Comparison of ENCODE assay signal across 11 cellular contexts in genomic region chr20:5192570-5193431, GRCh38.
DNase-seq lines count a peak whose midpoint lies in the region; ATAC-seq and TF ChIP-seq lines count a peak whose summit lies in the region.
"Had no signal": no experiment of that assay in that cellular context is flagged by ENCODE, and none has a peak within 500 bp of the region (broad histone marks: within the 10 kb centered on the region; RNA-seq: fewer than 3 reads in every experiment).

No MANE protein-coding gene starts in this region.

- H3K4me2 ChIP-seq in H9 (ENCODE audit: insufficient read depth, insufficient read length, low read length), result no peak overlapping the region
- H3K4me2 ChIP-seq in trophoblast cell (ENCODE audit: low read length), result no peak overlapping the region

- DNase-seq in H9 (no peak), trophoblast cell (no peak), HK-2 (ENCODE audit: unreplicated experiment) (no peak), NCI-H1436 treated with DMSO at 0.1 percent for 48 hours (lab: John Stamatoyannopoulos, UW) (no peak)
- DNase-seq in activated CD8-positive, alpha-beta T cell treated with anti-CD3 and anti-CD28 coated beads, Interleukin-2, amount 10 ng/mL, durations not matched to agents 7 days and 5 days, result no peak
- DNase-seq: left cardiac atrium, NCI-H1048 had no signal

- H2BK12ac ChIP-seq in H9 (ENCODE audit: insufficient read length, low read depth, low read length) (no peak overlapping the region), trophoblast cell (ENCODE audit: low read length) (no peak overlapping the region)

- no peak overlapping the region for H3K56ac ChIP-seq in H9 (ENCODE audit: insufficient read length, low read depth, low read length)

- H2BK5ac ChIP-seq in H9 (ENCODE audit: insufficient read length, low read length) (no peak overlapping the region), trophoblast cell (ENCODE audit: low read depth, low read length, poor library complexity) (no peak overlapping the region)

- no peak overlapping the region for H4K5ac ChIP-seq in H9 (ENCODE audit: insufficient read length, low read depth, low read length)

- no peak overlapping the region for H3K4me3 ChIP-seq in trophoblast cell (ENCODE audit: low read depth, low read length)

- H3K23me2 ChIP-seq in H9 (ENCODE audit: insufficient read length, low read depth, low read length, poor library complexity, severe bottlenecking), result no peaks in the 10 kb centered on the region

- POLR2A ChIA-PET in activated CD8-positive, alpha-beta T cell treated with anti-CD3 and anti-CD28 coated beads, Interleukin-2, amount 10 ng/mL, durations not matched to agents 7 days and 5 days (lab: Charles Lee), result interaction anchor here (1.3 to 2.5 kb wide), 4 partner anchors 23 to 77 kb away, joined by 3 to 19 read pairs (median 7); partner anchors contain the start of genes CDS2 and PCNA

- H3K4me1 ChIP-seq in H9 (ENCODE audit: insufficient read depth, low read length) (no peaks in the 10 kb centered on the region), trophoblast cell (ENCODE audit: control insufficient read depth in 1 of 2, insufficient read depth in 2 of 2, low read length in 2 of 2) (no peaks in the 10 kb centered on the region)
- H3K4me1 ChIP-seq: foreskin keratinocyte had no signal

- no peak overlapping the region for H3K9ac ChIP-seq in H9 (ENCODE audit: extremely low read depth, insufficient read length, low read length)
- H3K9ac ChIP-seq in trophoblast cell (ENCODE audit: low read length), result no peak overlapping the region

- no peak overlapping the region for H3K27ac ChIP-seq in H9 (ENCODE audit: insufficient read length, low read depth, low read length)
- H3K27ac ChIP-seq in trophoblast cell (ENCODE audit: low read depth, low read length), result no peak overlapping the region
- H3K27ac ChIP-seq: foreskin keratinocyte had no signal

- H3K27me3 ChIP-seq in H9 (ENCODE audit: insufficient read depth, low read length) (no peaks in the 10 kb centered on the region), trophoblast cell (ENCODE audit: insufficient read depth, low read length) (no peaks in the 10 kb centered on the region)
- H3K27me3 ChIP-seq: foreskin keratinocyte had no signal

- H3K4me3 Mint-ChIP-seq in H9, result no peak overlapping the region
- no peak overlapping the region for H3K4me3 Mint-ChIP-seq in activated CD8-positive, alpha-beta T cell treated with anti-CD3 and anti-CD28 coated beads, Interleukin-2, amount 10 ng/mL, durations not matched to agents 7 days and 5 days
- H3K4me3 Mint-ChIP-seq: T-cell had no signal

- H3K4ac ChIP-seq in H9 (ENCODE audit: low read depth, low read length) (no peak overlapping the region), trophoblast cell (ENCODE audit: low read depth, low read length) (no peak overlapping the region)

- peak; percentile 7; the same call in 1 of the 3 replicates for TF ChIP-seq CTCF in H9 (conservative IDR thresholded peaks at IDR 0.05)

- CTCF ChIA-PET in activated CD8-positive, alpha-beta T cell treated with anti-CD3 and anti-CD28 coated beads, Interleukin-2, amount 10 ng/mL, durations not matched to agents 7 days and 5 days (lab: Charles Lee), result interaction anchor here (0.6 to 5.1 kb wide), 31 partner anchors 9 to 596 kb away, joined by 3 to 115 read pairs (median 4); partner anchors contain the start of genes CDS2 and PCNA

- H3K9me3 Mint-ChIP-seq in H9, result no peaks in the 10 kb centered on the region
- no peaks in the 10 kb centered on the region for H3K9me3 Mint-ChIP-seq in activated CD8-positive, alpha-beta T cell treated with anti-CD3 and anti-CD28 coated beads, Interleukin-2, amount 10 ng/mL, durations not matched to agents 7 days and 5 days (ENCODE audit: insufficient read depth)
- H3K9me3 Mint-ChIP-seq: T-cell had no signal

- no peak overlapping the region for H4K91ac ChIP-seq in H9 (ENCODE audit: insufficient read length, low read depth, low read length)
- H4K91ac ChIP-seq in trophoblast cell (ENCODE audit: low read depth, low read length), result no peak overlapping the region

- H4K12ac ChIP-seq in trophoblast cell (ENCODE audit: low read depth, low read length), result no peak overlapping the region

- H2BK15ac ChIP-seq in H9 (ENCODE audit: low read depth, low read length), result no peak overlapping the region

- no peak overlapping the region for H2AFZ ChIP-seq in H9 (ENCODE audit: low read length)
- H2AFZ ChIP-seq in trophoblast cell (ENCODE audit: insufficient read depth, low read length, poor library complexity), result no peak overlapping the region

- H3T11ph ChIP-seq in H9 (ENCODE audit: low read length), result no peak overlapping the region

- no peaks in the 10 kb centered on the region for H3K79me2 ChIP-seq in H9 (ENCODE audit: insufficient read depth, low read length)
- H3K79me2 ChIP-seq in trophoblast cell (ENCODE audit: control insufficient read depth, insufficient read depth, low read length, poor library complexity), result no peaks in the 10 kb centered on the region

- H2BK20ac ChIP-seq in H9 (ENCODE audit: low read depth, low read length, poor library complexity, severe bottlenecking), result no peak overlapping the region

- H3K27ac Mint-ChIP-seq in H9, result 0 out of 7 replicates have a peak overlapping the region, but pooled peaks of 1 of the 3 experiments have one; percentile 77
- H3K27ac Mint-ChIP-seq in activated CD8-positive, alpha-beta T cell treated with anti-CD3 and anti-CD28 coated beads, Interleukin-2, amount 10 ng/mL, durations not matched to agents 7 days and 5 days, result peak overlapping the region; percentile 26

- peaks cover 25 to 41% of the 10 kb centered on the region in 2 experiments for H3K4me1 Mint-ChIP-seq in H9
- H3K4me1 Mint-ChIP-seq in activated CD8-positive, alpha-beta T cell treated with anti-CD3 and anti-CD28 coated beads, Interleukin-2, amount 10 ng/mL, durations not matched to agents 7 days and 5 days (ENCODE audit: low read depth), result peaks cover 9% of the 10 kb centered on the region

- H3K23ac ChIP-seq in H9 (ENCODE audit: insufficient read length, low read depth, low read length) (no peak overlapping the region), trophoblast cell (ENCODE audit: low read length) (no peak overlapping the region)

- WGBS in H9 (ENCODE audit: extremely low coverage, insufficient read length, low lambda C conversion rate), result no CpG with 5 or more reads among the region's 9 CpGs
- WGBS in trophoblast cell (ENCODE audit: extremely low coverage, insufficient coverage, insufficient read length), result no CpG with 5 or more reads among the region's 9 CpGs

- no peak overlapping the region for H3K18ac ChIP-seq in H9 (ENCODE audit: insufficient read length, low read depth, low read length)
- no peak overlapping the region for H3K18ac ChIP-seq in trophoblast cell (ENCODE audit: low read length)

- H3K36me3 Mint-ChIP-seq in H9 (ENCODE audit: insufficient read depth in 1 of 3, low read depth in 3 of 3), result peaks cover 10 to 35% (median 20%) of the 10 kb centered on the region in 3 experiments; a peak in 6 of 7 replicates
- peaks cover 31% of the 10 kb centered on the region for H3K36me3 Mint-ChIP-seq in activated CD8-positive, alpha-beta T cell treated with anti-CD3 and anti-CD28 coated beads, Interleukin-2, amount 10 ng/mL, durations not matched to agents 7 days and 5 days (ENCODE audit: low read depth)

- no peak overlapping the region for H2BK120ac ChIP-seq in H9 (ENCODE audit: low read depth, low read length, poor library complexity, severe bottlenecking)
- H2BK120ac ChIP-seq in trophoblast cell (ENCODE audit: insufficient read depth, low read length, poor library complexity), result no peak overlapping the region

- H4K8ac ChIP-seq in H9 (replicated peaks; ENCODE audit: insufficient read length, low read depth, low read length) (no peak overlapping the region), trophoblast cell (ENCODE audit: low read depth, low read length) (peak overlapping the region; percentile 3)

- ATAC-seq in GM18867 (IDR thresholded peaks at IDR 0.05; ENCODE audit: unreplicated experiment), result peak; percentile 61
- no peak for ATAC-seq in activated CD8-positive, alpha-beta T cell treated with anti-CD3 and anti-CD28 coated beads, Interleukin-2, amount 10 ng/mL, durations not matched to agents 7 days and 5 days
- no peak for ATAC-seq in HG03342 (IDR thresholded peaks at IDR 0.05; ENCODE audit: unreplicated experiment)

- H3K9me3 ChIP-seq in H9 (ENCODE audit: control insufficient read depth, low read depth, low read length) (no peaks in the 10 kb centered on the region), trophoblast cell (ENCODE audit: insufficient read depth, low read depth, low read length) (no peaks in the 10 kb centered on the region)

- H3K36me3 ChIP-seq in trophoblast cell (ENCODE audit: control insufficient read depth in 1 of 2, insufficient read depth in 2 of 2, low read length in 2 of 2), result peaks cover 15 to 36% of the 10 kb centered on the region in 2 experiments

- no peak overlapping the region for H3K14ac ChIP-seq in H9 (ENCODE audit: insufficient read depth, low read length)
- no peak overlapping the region for H3K14ac ChIP-seq in trophoblast cell (ENCODE audit: low read length)

- H3K79me1 ChIP-seq in H9 (ENCODE audit: insufficient read depth, low read depth, low read length, poor library complexity, severe bottlenecking) (no peaks in the 10 kb centered on the region), trophoblast cell (ENCODE audit: low read length) (no peaks in the 10 kb centered on the region)

- no peak overlapping the region for H2AK5ac ChIP-seq in H9 (ENCODE audit: insufficient read length, low read length)
- peak overlapping the region; percentile 22 for H2AK5ac ChIP-seq in trophoblast cell (ENCODE audit: low read length)

- no peaks in the 10 kb centered on the region for H3K27me3 Mint-ChIP-seq in H9 (ENCODE audit: low read depth)
- H3K27me3 Mint-ChIP-seq in activated CD8-positive, alpha-beta T cell treated with anti-CD3 and anti-CD28 coated beads, Interleukin-2, amount 10 ng/mL, durations not matched to agents 7 days and 5 days (ENCODE audit: low read depth), result no peaks in the 10 kb centered on the region
- H3K27me3 Mint-ChIP-seq: T-cell had no signal

- H4K20me1 ChIP-seq in H9 (ENCODE audit: control insufficient read depth, insufficient read depth, insufficient read length), result no peaks in the 10 kb centered on the region
